ENCODE assay signal across 9 cellular contexts in the genomic region with DNA sequence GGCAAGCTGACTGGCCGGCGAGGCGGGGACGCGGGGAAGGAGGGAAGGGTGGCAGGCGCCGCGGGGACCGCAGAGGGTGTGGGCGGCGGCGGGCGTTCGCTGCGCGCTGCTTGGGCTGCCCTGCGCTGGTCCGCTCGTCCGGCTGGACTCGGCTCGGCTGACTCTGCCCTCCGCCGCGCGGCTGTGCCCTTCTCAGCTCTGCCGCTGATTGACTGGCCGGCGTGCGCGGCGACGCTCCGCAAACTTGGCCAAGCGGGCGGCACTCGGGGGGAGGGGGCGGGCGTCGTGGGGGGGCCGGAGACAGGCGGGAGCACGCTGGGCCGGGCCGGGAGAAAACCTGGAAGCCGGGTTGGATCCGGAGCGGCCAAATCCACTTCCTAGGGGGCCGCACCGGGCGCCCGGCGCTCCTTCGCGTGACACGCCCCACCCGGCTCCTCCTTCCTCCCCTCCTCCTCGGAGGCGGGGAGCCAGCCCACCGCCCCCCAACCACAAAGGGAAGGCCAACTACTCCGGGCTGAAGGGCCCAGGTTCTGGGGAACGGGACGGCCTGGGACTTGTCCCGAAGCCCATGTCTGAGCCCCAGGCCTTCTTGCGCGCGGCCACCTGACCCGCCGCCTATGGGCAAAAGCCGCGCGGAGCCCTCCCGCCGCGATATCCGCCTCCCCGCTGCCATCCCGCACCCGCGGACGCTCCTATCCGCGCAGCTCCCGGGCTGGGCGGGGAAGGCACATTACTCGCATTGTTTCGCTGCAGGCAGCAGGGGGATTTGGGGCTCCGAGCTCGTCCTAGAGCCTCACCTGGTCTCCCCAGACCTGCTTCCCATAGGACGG. TPM values are rescaled to one million over a fixed set of nuclear protein-coding genes. Genes with fewer than 3 reads are reported as not detected.
DNase-seq lines count a peak whose midpoint lies in the region; ATAC-seq and TF ChIP-seq lines count a peak whose summit lies in the region.
"Had no signal": no experiment of that assay in that cellular context is flagged by ENCODE, and none has a peak within 500 bp of the region (broad histone marks: within the 10 kb centered on the region; RNA-seq: fewer than 3 reads in every experiment).

A gene (minus strand): TSS at position 214 of the 830 bp plus-strand sequence. CDS start 524 bp downstream, outside the sequence.

- H3K27ac ChIP-seq in SJCRH30 (peak within 1 kb of the TSS; percentile 60; the same call in 1 of the 2 replicates), fibroblast of lung (ENCODE audit: insufficient read depth, low read length) (no peak within 1 kb of the TSS)

- H3K27ac Mint-ChIP-seq in nephron progenitor cell: no peak within 1 kb of the TSS
- H3K27ac Mint-ChIP-seq in stimulated activated effector memory CD8-positive, alpha-beta T cell treated with anti-CD3 and anti-CD28 coated beads, Interleukin-12 subunit alpha, Interleukin-12 subunit beta, amount 100 ng/mL, for 72 hours: no peak within 1 kb of the TSS

- H3K36me3 ChIP-seq in SJCRH30 (no peaks in the 10 kb centered on the region), fibroblast of lung (ENCODE audit: control insufficient read depth, insufficient read depth, low read length) (no peaks in the 10 kb centered on the region)

- peaks cover 42% of the 10 kb centered on the region for H3K4me1 Mint-ChIP-seq in nephron progenitor cell
- no peaks in the 10 kb centered on the region for H3K4me1 Mint-ChIP-seq in stimulated activated effector memory CD8-positive, alpha-beta T cell treated with anti-CD3 and anti-CD28 coated beads, Interleukin-12 subunit alpha, Interleukin-12 subunit beta, amount 100 ng/mL, for 72 hours

- DNase-seq in AG08396 (ENCODE audit: low spot score) (peak; percentile 79), SJCRH30 (peak; percentile 75 to 76), fibroblast of lung (ENCODE audit: low read depth in 2 of 2) (peak; percentile 54 to 65), nephron progenitor cell (peak; percentile 83), middle frontal gyrus (ENCODE audit: extremely low spot score, low spot score) (no peak), AML-193 (lab: John Stamatoyannopoulos, UW) (no peak)
- no peak for DNase-seq in stimulated activated effector memory CD8-positive, alpha-beta T cell treated with anti-CD3 and anti-CD28 coated beads, Interleukin-12 subunit alpha, Interleukin-12 subunit beta, amount 100 ng/mL, for 72 hours (ENCODE audit: low spot score in 2 of 2)

- H3K27me3 Mint-ChIP-seq in nephron progenitor cell (ENCODE audit: low read depth, poor library complexity): peaks cover 46% of the 10 kb centered on the region

- H3K4me1 ChIP-seq in SJCRH30: peaks cover 9% of the 10 kb centered on the region
- H3K4me1 ChIP-seq in fibroblast of lung (ENCODE audit: control insufficient read depth, extremely low read depth, insufficient read depth, low read length): no peaks in the 10 kb centered on the region

- H3K9me3 ChIP-seq in SJCRH30 (replicated peaks) (no peaks in the 10 kb centered on the region), fibroblast of lung (ENCODE audit: control insufficient read depth, insufficient read depth, low read depth, low read length) (no peaks in the 10 kb centered on the region)

- H2AFZ ChIP-seq in fibroblast of lung (ENCODE audit: low read length): no peak within 1 kb of the TSS

- H3K9ac ChIP-seq in fibroblast of lung (ENCODE audit: insufficient read depth, low read length): no peak within 1 kb of the TSS

- H3K4me2 ChIP-seq in fibroblast of lung (ENCODE audit: extremely low read depth, insufficient read depth, low read length): peak within 1 kb of the TSS; percentile 59

- H3K36me3 Mint-ChIP-seq in nephron progenitor cell (ENCODE audit: low read depth): no peaks in the 10 kb centered on the region
- H3K36me3 Mint-ChIP-seq in stimulated activated effector memory CD8-positive, alpha-beta T cell treated with anti-CD3 and anti-CD28 coated beads, Interleukin-12 subunit alpha, Interleukin-12 subunit beta, amount 100 ng/mL, for 72 hours: no peaks in the 10 kb centered on the region

- H4K20me1 ChIP-seq in fibroblast of lung (ENCODE audit: control insufficient read depth, extremely low read depth, insufficient read depth, low read length): no peaks in the 10 kb centered on the region

- H3K4me3 ChIP-seq in SJCRH30 (peak within 1 kb of the TSS; percentile 83), fibroblast of lung (replicated peaks in 1 of 4; ENCODE audit: control extremely low read depth in 1 of 4, insufficient read depth in 1 of 4, low read depth in 3 of 4, low read length in 4 of 4) (peak within 1 kb of the TSS; percentile 21 to 63 (median 38))

- TF ChIP-seq CTCF in fibroblast of lung (conservative IDR thresholded peaks at IDR 0.05 in 1 of 2, IDR thresholded peaks at IDR 0.05 in 1 of 2; ENCODE audit: low read depth in 1 of 2, low read length in 2 of 2): no peak
- TF ChIP-seq CTCF in nephron progenitor cell (IDR thresholded peaks at IDR 0.05): no peak

- peak within 1 kb of the TSS; percentile 92 for H3K4me3 Mint-ChIP-seq in nephron progenitor cell
- H3K4me3 Mint-ChIP-seq in stimulated activated effector memory CD8-positive, alpha-beta T cell treated with anti-CD3 and anti-CD28 coated beads, Interleukin-12 subunit alpha, Interleukin-12 subunit beta, amount 100 ng/mL, for 72 hours: no peak within 1 kb of the TSS

- TF ChIP-seq POLR2A in GM19193 (IDR thresholded peaks at IDR 0.05; ENCODE audit: extremely low read depth, insufficient read depth, insufficient read length): peak; percentile 43

- H3K9me3 Mint-ChIP-seq in nephron progenitor cell: no peaks in the 10 kb centered on the region
- peaks cover 3% of the 10 kb centered on the region for H3K9me3 Mint-ChIP-seq in stimulated activated effector memory CD8-positive, alpha-beta T cell treated with anti-CD3 and anti-CD28 coated beads, Interleukin-12 subunit alpha, Interleukin-12 subunit beta, amount 100 ng/mL, for 72 hours

- H3K79me2 ChIP-seq in fibroblast of lung (ENCODE audit: control insufficient read depth, insufficient read depth, low read length): no peaks in the 10 kb centered on the region

- no peak for ATAC-seq in stimulated activated effector memory CD8-positive, alpha-beta T cell treated with anti-CD3 and anti-CD28 coated beads, Interleukin-12 subunit alpha, Interleukin-12 subunit beta, amount 100 ng/mL, for 72 hours

- H3K27me3 ChIP-seq in SJCRH30 (no peaks in the 10 kb centered on the region), fibroblast of lung (ENCODE audit: control insufficient read depth, insufficient read depth, low read length) (peaks cover 3% of the 10 kb centered on the region)

RNA-seq across cellular contexts. Expression of the gene that starts here (rescaled TPM):
- 7.6 and 7.9 TPM in 2 replicates for total RNA-seq in SJCRH30 (2014; rRNA removed; shearing (Covaris generic))
- total RNA-seq in fibroblast of lung: 1.5 and 2.8 TPM in 2 replicates
- polyA plus RNA-seq in fibroblast of lung: 1.0 and 3.4 TPM in 2 replicates
- 1.4 and 4.5 TPM in 2 replicates for polyA plus RNA-seq in fibroblast of lung (2012)
- 1.0 and 3.5 TPM in 2 replicates for polyA minus RNA-seq in fibroblast of lung (ENCODE audit: low replicate concordance)
- total RNA-seq: pulmonary artery endothelial cell had no signal

Comparison
In these comparisons a context has a peak if more than half of its experiments do, and no peak if none do; other contexts are left out.
1. DNase-seq: peak in AG08396 (single experiment), SJCRH30 (2 of 2), fibroblast of lung (2 of 2) and nephron progenitor cell (single experiment); none in middle frontal gyrus (single experiment), AML-193 (0 of 2) and stimulated activated effector memory CD8-positive, alpha-beta T cell treated with anti-CD3 and anti-CD28 coated beads, Interleukin-12 subunit alpha, Interleukin-12 subunit beta, amount 100 ng/mL, for 72 hours (0 of 2).